Comparison of ENCODE assay signal across 18 cellular contexts in genomic region chr3:187522890-187523289, GRCh38.
"Had no signal": no experiment of that assay in that cellular context is flagged by ENCODE, and none has a peak within 500 bp of the region (broad histone marks: within the 10 kb centered on the region; RNA-seq: fewer than 3 reads in every experiment).

No MANE protein-coding gene starts in this region.

- H3K27ac ChIP-seq: coronary artery, prostate gland, right atrium auricular region, stomach, thyroid gland, vagina had no signal

- H3K36me3 ChIP-seq: prostate gland, right atrium auricular region, stomach, thyroid gland, vagina had no signal

- H3K9me3 ChIP-seq: prostate gland, right atrium auricular region, stomach, thyroid gland, vagina had no signal

- H3K4me1 ChIP-seq: prostate gland, right atrium auricular region, stomach, thyroid gland, vagina had no signal

- H3K4me3 ChIP-seq: coronary artery, prostate gland, right atrium auricular region, stomach, thyroid gland, vagina had no signal

- H3K27me3 ChIP-seq: right atrium auricular region, thyroid gland, vagina had no signal

- DNase-seq: dermis blood vessel endothelial cell; effector memory CD8-positive, alpha-beta T cell; mesenchymal stem cell; naive thymus-derived CD8-positive, alpha-beta T cell; nephron progenitor cell; nucleus accumbens; stimulated activated CD4-positive, alpha-beta T cell treated with anti-CD3 and anti-CD28 coated beads, Interleukin-2, amount 100 ng/mL, for 24 hours; stimulated activated CD4-positive, alpha-beta T cell treated with anti-CD3 and anti-CD28 coated beads, Interleukin-4, amount 100 ng/mL, for 24 hours; stimulated activated naive CD4-positive, alpha-beta T cell treated with Interleukin-2 at 50 U/mL for 16 hours; stomach; thyroid gland; trophoblast cell had no signal

- ATAC-seq: effector memory CD8-positive, alpha-beta T cell; naive thymus-derived CD8-positive, alpha-beta T cell; sciatic nerve; stimulated activated effector memory CD8-positive, alpha-beta T cell treated with anti-CD3 and anti-CD28 coated beads, Interleukin-12 subunit alpha, Interleukin-12 subunit beta, amount 100 ng/mL, for 72 hours had no signal
